ENCODE assay signal across 8 cellular contexts in the genomic region with DNA sequence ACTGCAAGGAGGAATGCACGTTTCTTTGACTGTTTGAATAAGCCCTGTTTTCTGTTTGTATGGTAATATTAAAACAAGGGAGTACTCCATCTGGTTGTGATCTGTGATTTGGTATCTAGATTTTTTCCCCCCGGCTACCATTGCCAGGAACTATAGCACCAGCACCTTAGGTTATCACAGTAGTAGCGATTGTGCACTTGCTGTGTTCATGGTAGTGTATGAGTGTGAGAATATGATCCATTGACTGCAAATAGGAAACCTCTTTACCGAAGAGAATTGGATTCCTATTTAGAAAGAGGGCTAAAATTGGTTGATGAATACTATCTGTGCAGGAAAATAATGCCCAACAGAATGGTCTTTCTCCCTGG.
DNase-seq lines count a peak whose midpoint lies in the region; ATAC-seq, FAIRE-seq and TF ChIP-seq lines count a peak whose summit lies in the region.
"Had no signal": no experiment of that assay in that cellular context is flagged by ENCODE, and none has a peak within 500 bp of the region (broad histone marks: within the 10 kb centered on the region; RNA-seq: fewer than 3 reads in every experiment).

No MANE protein-coding gene starts in this region.

- TF ChIP-seq CTCF in Loucy (conservative IDR thresholded peaks at IDR 0.05; ENCODE audit: low read length) (no peak), H1 (IDR thresholded peaks at IDR 0.05; ENCODE audit: control extremely low read depth in 1 of 3, insufficient read depth in 1 of 3, low read depth in 1 of 3, low read length in 3 of 3) (no peak), ovary (IDR thresholded peaks at IDR 0.05) (no peak)

- H3K27ac ChIP-seq in H1 (ENCODE audit: low read depth, low read length) (peak overlapping the region; percentile 58; the same call in 1 of the 2 replicates), ovary (no peak overlapping the region)

- H3K79me2 ChIP-seq in Loucy (ENCODE audit: insufficient read depth, low read length): no peaks in the 10 kb centered on the region
- H3K79me2 ChIP-seq in H1 (ENCODE audit: control insufficient read depth in 1 of 2, insufficient read depth in 2 of 2, low read length in 2 of 2): peaks cover 0 to 71% of the 10 kb centered on the region in 2 experiments; a peak in 3 of 4 replicates

- H2BK12ac ChIP-seq in H1 (ENCODE audit: low read depth, low read length): peak overlapping the region; percentile 45; the same call in 1 of the 2 replicates

- TF ChIP-seq EP300 in H1 (IDR thresholded peaks at IDR 0.05; ENCODE audit: borderline replicate concordance in 1 of 2, low read depth in 2 of 2, low read length in 2 of 2) (no peak), ovary (IDR thresholded peaks at IDR 0.05) (no peak)

- H3K4me3 ChIP-seq in Loucy (ENCODE audit: low read length, poor library complexity, severe bottlenecking) (no peak overlapping the region), H1 (ENCODE audit: extremely low read depth in 1 of 4, insufficient read depth in 2 of 4, low read depth in 3 of 4, low read length in 4 of 4) (peak overlapping the region; percentile 42 to 67 (median 58)), ovary (peak overlapping the region; percentile 49)

- H3K9ac ChIP-seq in Loucy (ENCODE audit: low read depth, low read length, poor library complexity, severe bottlenecking): no peak overlapping the region
- H3K9ac ChIP-seq in H1 (replicated peaks in 1 of 4; ENCODE audit: extremely low read depth in 1 of 4, low read depth in 3 of 4, low read length in 3 of 4): peak overlapping the region; percentile 20 to 87 (median 45); a peak in 6 of 7 replicates

- ATAC-seq in GM19351 (IDR thresholded peaks at IDR 0.05; ENCODE audit: unreplicated experiment): peak; percentile 21
- ATAC-seq in GM18519 (IDR thresholded peaks at IDR 0.05; ENCODE audit: low FRiP score, unreplicated experiment): no peak
- no peak for ATAC-seq in HG02678 (IDR thresholded peaks at IDR 0.05; ENCODE audit: unreplicated experiment)
- ATAC-seq in HG03097 (IDR thresholded peaks at IDR 0.05; ENCODE audit: low FRiP score, unreplicated experiment): no peak

- peak; percentile 52 for FAIRE-seq in H1 (lab: Jason Lieb, UNC)
- FAIRE-seq: small intestine had no signal

- no peak for TF ChIP-seq RAD21 in H1 (IDR thresholded peaks at IDR 0.05 in 1 of 2, conservative IDR thresholded peaks at IDR 0.05 in 1 of 2; ENCODE audit: low read depth in 2 of 2, low read length in 2 of 2)

- H2AFZ ChIP-seq in Loucy (ENCODE audit: low read length): peak overlapping the region; percentile 69; the same call in 1 of the 2 replicates
- H2AFZ ChIP-seq in H1 (ENCODE audit: low read length): no peak overlapping the region

- H3K4me1 ChIP-seq in Loucy (ENCODE audit: insufficient read depth, low read length, poor library complexity, severe bottlenecking): no peaks in the 10 kb centered on the region
- H3K4me1 ChIP-seq in H1 (replicated peaks in 1 of 4; ENCODE audit: control insufficient read depth in 3 of 4, insufficient read depth in 4 of 4, low read length in 3 of 4): peaks cover 0 to 21% (median 3%) of the 10 kb centered on the region in 4 experiments; a peak in 6 of 7 replicates
- no peaks in the 10 kb centered on the region for H3K4me1 ChIP-seq in ovary (ENCODE audit: insufficient read depth)

- no peak for DNase-seq in H1 (ENCODE audit: low read depth in 1 of 2, low spot score in 2 of 2)
- DNase-seq in ovary: no peak
- DNase-seq: small intestine had no signal

- 17% methylated on average over 4 of the region's 4 CpGs; no CpG with 5 or more reads in 1 of the 2 experiments for WGBS in H1 (ENCODE audit: extremely low coverage in 1 of 2, insufficient coverage in 1 of 2, insufficient read length in 1 of 2, insufficient replicate concordance in 2 of 2, low coverage in 1 of 2, low lambda C conversion rate in 2 of 2, missing lambda C conversion rate in 1 of 2), 2 experiments
- 11 to 16% (median 14%) methylated on average over 4 of the region's 4 CpGs for WGBS in ovary, 3 donors

- H4K20me1 ChIP-seq in Loucy (ENCODE audit: insufficient read depth, low read length, poor library complexity, severe bottlenecking): no peaks in the 10 kb centered on the region
- no peaks in the 10 kb centered on the region for H4K20me1 ChIP-seq in H1 (replicated peaks in 1 of 2; ENCODE audit: control insufficient read depth in 1 of 2, insufficient read depth in 2 of 2, low read length in 2 of 2)

- peak overlapping the region; percentile 38 for H3K56ac ChIP-seq in H1 (replicated peaks; ENCODE audit: insufficient read length, low read depth, low read length)

- H3K4me2 ChIP-seq in Loucy (ENCODE audit: low read depth, low read length, poor library complexity, severe bottlenecking) (no peak overlapping the region), H1 (ENCODE audit: insufficient read depth in 1 of 2, low read depth in 2 of 2, low read length in 2 of 2) (peak overlapping the region; percentile 74 to 92)

- H4K8ac ChIP-seq in H1 (ENCODE audit: extremely low read depth, insufficient read depth, low read length): no peak overlapping the region

- peak overlapping the region; percentile 4 for H2AK5ac ChIP-seq in H1 (ENCODE audit: low read depth, low read length)

- peak overlapping the region; percentile 2 for H3K14ac ChIP-seq in H1 (ENCODE audit: insufficient read length)

- peak overlapping the region; percentile 90 for H2BK120ac ChIP-seq in H1 (replicated peaks; ENCODE audit: low read depth, low read length)

- no peaks in the 10 kb centered on the region for H3F3A ChIP-seq in Loucy (ENCODE audit: low read depth)

- TF ChIP-seq POLR2A in H1 (IDR thresholded peaks at IDR 0.05; ENCODE audit: control extremely low read depth in 1 of 2, low read depth in 2 of 2, low read length in 2 of 2): no peak
- no peak for TF ChIP-seq POLR2A in ovary (IDR thresholded peaks at IDR 0.05)

- H3K36me3 ChIP-seq in Loucy (ENCODE audit: insufficient read depth, low read length) (no peaks in the 10 kb centered on the region), H1 (ENCODE audit: control insufficient read depth in 2 of 4, insufficient read depth in 4 of 4, low read length in 3 of 4) (peaks cover 0 to 10% (median 0%) of the 10 kb centered on the region in 4 experiments; a peak in 1 of 8 replicates), ovary (no peaks in the 10 kb centered on the region)

- peak overlapping the region; percentile 98 for H4K5ac ChIP-seq in H1 (ENCODE audit: insufficient read length, low read depth, low read length)

- H3K23me2 ChIP-seq in H1 (ENCODE audit: low read depth, low read length): peaks cover 9% of the 10 kb centered on the region

- peak overlapping the region; percentile 88 for H3K18ac ChIP-seq in H1 (ENCODE audit: extremely low read depth, low read length)

- H3K79me1 ChIP-seq in H1 (ENCODE audit: low read depth, low read length): no peaks in the 10 kb centered on the region

- CTCF ChIA-PET in H1 (lab: Charles Lee; ENCODE audit: partially characterized antibody): interaction anchor here (0.9 to 3.2 kb wide), 5 partner anchors 44 to 231 kb away, joined by 3 to 12 read pairs (median 4); no protein-coding TSS in a partner anchor

- POLR2A ChIA-PET in H1 (lab: Charles Lee; ENCODE audit: partially characterized antibody): interaction anchor here (0.6 to 11.8 kb wide), 10 partner anchors 8 to 68 kb away, joined by 3 to 222 read pairs (median 10); no protein-coding TSS in a partner anchor

- no peaks in the 10 kb centered on the region for H3K9me2 ChIP-seq in Loucy (replicated peaks; ENCODE audit: low read depth, low read length)

- H3K23ac ChIP-seq in H1 (ENCODE audit: insufficient read length): no peak overlapping the region

- intact Hi-C loops in ovary (cut with DNase I): no loop called here

- peak overlapping the region; percentile 87 for H2BK5ac ChIP-seq in H1 (ENCODE audit: low read depth, low read length)

- H3K27me3 ChIP-seq in Loucy (ENCODE audit: insufficient read depth, low read length, poor library complexity, severe bottlenecking): no peaks in the 10 kb centered on the region
- H3K27me3 ChIP-seq in H1 (replicated peaks in 1 of 4; ENCODE audit: control insufficient read depth in 3 of 4, extremely low read depth in 1 of 4, insufficient read depth in 3 of 4, low read length in 3 of 4): no peaks in the 10 kb centered on the region
- no peaks in the 10 kb centered on the region for H3K27me3 ChIP-seq in ovary

- H3K4ac ChIP-seq in H1 (replicated peaks; ENCODE audit: insufficient read length, low read depth, low read length): peak overlapping the region; percentile 99

- 0 out of 2 replicates have a peak overlapping the region, but pooled peaks have one; percentile 33 for H2BK15ac ChIP-seq in H1 (ENCODE audit: low read length)

- H4K91ac ChIP-seq in H1 (replicated peaks; ENCODE audit: insufficient read length, low read length): peak overlapping the region; percentile 85

- peak overlapping the region; percentile 6; the same call in 1 of the 2 replicates for H2BK20ac ChIP-seq in H1 (ENCODE audit: low read length)

- H3K9me3 ChIP-seq in Loucy (ENCODE audit: insufficient read depth, low read depth, low read length) (no peaks in the 10 kb centered on the region), H1 (ENCODE audit: insufficient read depth in 2 of 2, low read depth in 1 of 2, low read length in 1 of 2) (no peaks in the 10 kb centered on the region), ovary (no peaks in the 10 kb centered on the region)

TF ChIP-seq in H1, 55 proteins besides CTCF, POLR2A, EP300 and RAD21:
- TF ChIP-seq KDM5A (IDR thresholded peaks at IDR 0.05; ENCODE audit: low read length) (no peak), HDAC2 (IDR thresholded peaks at IDR 0.05; ENCODE audit: borderline replicate concordance in 1 of 2, low read depth in 2 of 2, low read length in 2 of 2) (no peak), JUN (IDR thresholded peaks at IDR 0.05; ENCODE audit: low read depth, low read length) (no peak), CBX5 (IDR thresholded peaks at IDR 0.05; ENCODE audit: low read depth, low read length) (no peak)
